In the genomic region with DNA sequence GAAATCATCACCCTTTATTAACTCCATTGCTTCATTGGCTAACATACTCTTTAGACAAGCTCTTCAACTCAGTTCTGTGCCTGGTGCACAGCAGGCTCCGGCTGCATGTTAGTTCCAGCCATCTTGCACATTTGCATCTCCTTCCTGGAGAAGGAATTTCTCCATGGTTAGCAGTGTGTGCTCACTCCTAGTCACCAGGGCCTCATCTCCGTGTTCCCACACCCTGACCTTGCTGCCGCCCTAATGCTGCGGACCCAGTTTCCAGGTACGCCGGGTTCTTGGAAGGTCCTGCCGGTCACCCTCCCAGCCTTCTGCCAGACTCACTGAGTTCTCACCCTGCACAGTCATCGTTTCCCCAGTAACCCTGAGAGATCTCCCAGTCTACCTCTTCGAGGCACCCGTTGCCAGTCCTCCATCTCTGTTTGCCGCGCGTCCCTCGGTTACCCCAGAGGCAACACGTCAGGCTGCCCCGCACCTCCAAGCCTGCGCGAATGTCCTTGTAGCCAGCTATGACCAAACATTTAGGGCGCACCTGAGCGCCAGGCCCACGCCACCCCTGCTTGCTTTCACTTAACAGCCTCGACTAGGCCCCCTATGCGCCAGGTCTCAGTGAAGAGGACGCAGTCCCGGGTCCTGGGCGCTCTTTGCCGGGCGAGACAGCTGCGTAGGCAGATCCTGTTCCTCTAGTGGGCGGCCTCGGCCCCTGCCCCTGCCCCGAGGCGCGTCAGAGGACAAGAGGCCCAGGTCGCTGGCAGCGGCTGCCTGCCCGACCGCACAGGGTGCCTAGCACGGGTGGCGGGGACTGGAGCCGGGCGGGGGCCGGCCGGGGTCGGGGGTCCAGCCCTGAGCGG, we compare ENCODE assay signal across 8 cellular contexts. TPM values are rescaled to one million over a fixed set of nuclear protein-coding genes. Genes with fewer than 3 reads are reported as not detected.
DNase-seq lines count a peak whose midpoint lies in the region; TF ChIP-seq lines count a peak whose summit lies in the region.

No MANE protein-coding gene starts in this region.

- H2BK12ac ChIP-seq in H9 (ENCODE audit: insufficient read length, low read depth, low read length) = no peak overlapping the region

- H3K9me2 ChIP-seq in Loucy (replicated peaks; ENCODE audit: low read depth, low read length) = no peaks in the 10 kb centered on the region

- H3T11ph ChIP-seq in H9 (ENCODE audit: low read length) = no peak overlapping the region

- H3K4me1 Mint-ChIP-seq in H9 = peaks cover 38 to 40% of the 10 kb centered on the region in 2 experiments

- no peaks in the 10 kb centered on the region for H3K9me3 ChIP-seq in H9 (ENCODE audit: control insufficient read depth, low read depth, low read length)
- H3K9me3 ChIP-seq in Loucy (ENCODE audit: insufficient read depth, low read depth, low read length) = no peaks in the 10 kb centered on the region
- no peaks in the 10 kb centered on the region for H3K9me3 ChIP-seq in sigmoid colon

- WGBS in H9 (ENCODE audit: extremely low coverage, insufficient read length, low lambda C conversion rate) = no CpG with 5 or more reads among the region's 46 CpGs
- WGBS in sigmoid colon, 2 donors = 1% methylated on average over 46 of the region's 46 CpGs

- H3K9me3 Mint-ChIP-seq in H9 = no peaks in the 10 kb centered on the region; a peak in 3 of 5 replicates

- TF ChIP-seq CTCF in GM12864 (IDR thresholded peaks at IDR 0.05; ENCODE audit: low read depth, low read length, missing control alignments) (peak; percentile 6), H9 (conservative IDR thresholded peaks at IDR 0.05) (no peak), Loucy (conservative IDR thresholded peaks at IDR 0.05; ENCODE audit: low read length) (0 out of 2 replicates have a peak, but pooled peaks have one; percentile 10), sigmoid colon (IDR thresholded peaks at IDR 0.05) (no peak)

- H2AFZ ChIP-seq in H9 (ENCODE audit: low read length) (no peak overlapping the region), Loucy (ENCODE audit: low read length) (peak overlapping the region; percentile 96)

- no peak overlapping the region for H3K23ac ChIP-seq in H9 (ENCODE audit: insufficient read length, low read depth, low read length)

- no peak overlapping the region for H3K56ac ChIP-seq in H9 (ENCODE audit: insufficient read length, low read depth, low read length)

- H3K27ac ChIP-seq in H9 (ENCODE audit: insufficient read length, low read depth, low read length) (peak overlapping the region; percentile 55), sigmoid colon (peak overlapping the region; percentile 99 to 100 (median 100))

- no peak overlapping the region for H4K8ac ChIP-seq in H9 (replicated peaks; ENCODE audit: insufficient read length, low read depth, low read length)

- DNase-seq in GM12864 (ENCODE audit: low read depth) (no peak), H9 (peak; percentile 82), T1000 (lab: John Stamatoyannopoulos, UW) (peak; percentile 56), astrocyte of the hippocampus (ENCODE audit: low read depth, low spot score) (peak; percentile 82), sigmoid colon (peak; percentile 89), 8988T (no peak)

- no peaks in the 10 kb centered on the region for H3F3A ChIP-seq in Loucy (ENCODE audit: low read depth)

- H3K36me3 Mint-ChIP-seq in H9 (ENCODE audit: insufficient read depth in 1 of 3, low read depth in 3 of 3) = no peaks in the 10 kb centered on the region

- intact Hi-C loops in sigmoid colon (cut with DNase I) = loop anchor here (1.0 to 5.0 kb wide), 6 partner anchors 31 to 181 kb away; a partner anchor contains a TSS

- no peak overlapping the region for H4K91ac ChIP-seq in H9 (ENCODE audit: insufficient read length, low read depth, low read length)

- no peak for TF ChIP-seq EP300 in sigmoid colon (IDR thresholded peaks at IDR 0.05)

- H3K23me2 ChIP-seq in H9 (ENCODE audit: insufficient read length, low read depth, low read length, poor library complexity, severe bottlenecking) = peaks cover 15% of the 10 kb centered on the region

- no peaks in the 10 kb centered on the region for H3K36me3 ChIP-seq in Loucy (ENCODE audit: insufficient read depth, low read length)
- H3K36me3 ChIP-seq in sigmoid colon = no peaks in the 10 kb centered on the region

- peak overlapping the region; percentile 91 for H3K4me3 ChIP-seq in GM12864 (ENCODE audit: low read depth, low read length)
- H3K4me3 ChIP-seq in Loucy (ENCODE audit: low read length, poor library complexity, severe bottlenecking) = peak overlapping the region; percentile 88
- H3K4me3 ChIP-seq in iPS-11a (ENCODE audit: low read depth, low read length) = peak overlapping the region; percentile 71
- H3K4me3 ChIP-seq in sigmoid colon = peak overlapping the region; percentile 77 to 95 (median 88)

- peak overlapping the region; percentile 62 for H3K4me2 ChIP-seq in H9 (ENCODE audit: insufficient read depth, insufficient read length, low read length)
- H3K4me2 ChIP-seq in Loucy (ENCODE audit: low read depth, low read length, poor library complexity, severe bottlenecking) = peak overlapping the region; percentile 91

- no peaks in the 10 kb centered on the region for H3K79me1 ChIP-seq in H9 (ENCODE audit: insufficient read depth, low read depth, low read length, poor library complexity, severe bottlenecking)

- no peaks in the 10 kb centered on the region for H4K20me1 ChIP-seq in H9 (ENCODE audit: control insufficient read depth, insufficient read depth, insufficient read length)
- peaks cover 36% of the 10 kb centered on the region for H4K20me1 ChIP-seq in Loucy (ENCODE audit: insufficient read depth, low read length, poor library complexity, severe bottlenecking)

- no peaks in the 10 kb centered on the region for H3K27me3 Mint-ChIP-seq in H9 (ENCODE audit: low read depth)

- H3K9ac ChIP-seq in H9 (ENCODE audit: extremely low read depth, insufficient read length, low read length) (peak overlapping the region; percentile 50), Loucy (ENCODE audit: low read depth, low read length, poor library complexity, severe bottlenecking) (peak overlapping the region; percentile 89)

- TF ChIP-seq POLR2A in sigmoid colon (IDR thresholded peaks at IDR 0.05) = peak in 1 of 2 donors; percentile 39

- no peaks in the 10 kb centered on the region for H3K27me3 ChIP-seq in H9 (ENCODE audit: insufficient read depth, low read length)
- H3K27me3 ChIP-seq in Loucy (ENCODE audit: insufficient read depth, low read length, poor library complexity, severe bottlenecking) = no peaks in the 10 kb centered on the region
- H3K27me3 ChIP-seq in sigmoid colon = no peaks in the 10 kb centered on the region

- no peak overlapping the region for H2BK5ac ChIP-seq in H9 (ENCODE audit: insufficient read length, low read length)

- peak overlapping the region; percentile 66 for H3K18ac ChIP-seq in H9 (ENCODE audit: insufficient read length, low read depth, low read length)

- peak overlapping the region; percentile 96 to 99 (median 99) for H3K27ac Mint-ChIP-seq in H9

- H3K79me2 ChIP-seq in H9 (ENCODE audit: insufficient read depth, low read length) (peaks cover 25% of the 10 kb centered on the region; the same call in 1 of the 2 replicates), Loucy (ENCODE audit: insufficient read depth, low read length) (peaks cover 56% of the 10 kb centered on the region)

- peak overlapping the region; percentile 88 to 93 for H3K4me3 Mint-ChIP-seq in H9

- H3K4ac ChIP-seq in H9 (ENCODE audit: low read depth, low read length) = no peak overlapping the region

- peak overlapping the region; percentile 8 for H4K5ac ChIP-seq in H9 (ENCODE audit: insufficient read length, low read depth, low read length)

- H3K4me1 ChIP-seq in H9 (ENCODE audit: insufficient read depth, low read length) (peaks cover 5% of the 10 kb centered on the region; the same call in 1 of the 2 replicates), Loucy (ENCODE audit: insufficient read depth, low read length, poor library complexity, severe bottlenecking) (peaks cover 34% of the 10 kb centered on the region), sigmoid colon (peaks cover 0 to 59% (median 43%) of the 10 kb centered on the region in 4 donors)

- H2BK20ac ChIP-seq in H9 (ENCODE audit: low read depth, low read length, poor library complexity, severe bottlenecking) = no peak overlapping the region

- H3K14ac ChIP-seq in H9 (ENCODE audit: insufficient read depth, low read length) = peak overlapping the region; percentile 13

- no peak overlapping the region for H2BK15ac ChIP-seq in H9 (ENCODE audit: low read depth, low read length)

- H2BK120ac ChIP-seq in H9 (ENCODE audit: low read depth, low read length, poor library complexity, severe bottlenecking) = no peak overlapping the region

- H2AK5ac ChIP-seq in H9 (ENCODE audit: insufficient read length, low read length) = no peak overlapping the region

RNA-seq across cellular contexts. Expression of a gene that starts 0.7 kb away (rescaled TPM):
- 32.7 and 34.6 TPM in 2 replicates for total RNA-seq in H9 (2021)
- 10 to 100 TPM; 12.5 to 14.1 (median 13.7) TPM for total RNA-seq in sigmoid colon
- polyA plus RNA-seq in sigmoid colon = 10 to 100 TPM in 1 of 3 donors, 1 to 10 TPM in 2; 6.0 to 20.4 (median 8.1) TPM

RNA-seq across cellular contexts. Expression of a gene that starts 31.7 kb away (rescaled TPM):
- 250 and 252 TPM in 2 replicates for total RNA-seq in H9 (2021)
- 100 to 1,000 TPM in 2 of 4 donors, 10 to 100 TPM in 2; 83.9 to 153 (median 112) TPM for total RNA-seq in sigmoid colon
- 100 to 1,000 TPM; 152 to 216 (median 166) TPM for polyA plus RNA-seq in sigmoid colon

Comparison
In these comparisons a context has a peak if more than half of its experiments do, and no peak if none do; other contexts are left out.
1. DNase-seq: peak in H9 (single experiment), T1000 (single experiment), astrocyte of the hippocampus (single experiment) and sigmoid colon (single experiment); none in GM12864 (single experiment) and 8988T (single experiment).
2. CTCF ChIP-seq: peak in GM12864 (single experiment) and Loucy (single experiment); none in H9 (single experiment) and sigmoid colon (0 of 4).
3. Peak in every context shown above with its lines, with median percentiles within 50 percentile points of each other: H3K4me3 ChIP-seq.